Comparison of ENCODE assay signal across 7 cellular contexts in the genomic region with DNA sequence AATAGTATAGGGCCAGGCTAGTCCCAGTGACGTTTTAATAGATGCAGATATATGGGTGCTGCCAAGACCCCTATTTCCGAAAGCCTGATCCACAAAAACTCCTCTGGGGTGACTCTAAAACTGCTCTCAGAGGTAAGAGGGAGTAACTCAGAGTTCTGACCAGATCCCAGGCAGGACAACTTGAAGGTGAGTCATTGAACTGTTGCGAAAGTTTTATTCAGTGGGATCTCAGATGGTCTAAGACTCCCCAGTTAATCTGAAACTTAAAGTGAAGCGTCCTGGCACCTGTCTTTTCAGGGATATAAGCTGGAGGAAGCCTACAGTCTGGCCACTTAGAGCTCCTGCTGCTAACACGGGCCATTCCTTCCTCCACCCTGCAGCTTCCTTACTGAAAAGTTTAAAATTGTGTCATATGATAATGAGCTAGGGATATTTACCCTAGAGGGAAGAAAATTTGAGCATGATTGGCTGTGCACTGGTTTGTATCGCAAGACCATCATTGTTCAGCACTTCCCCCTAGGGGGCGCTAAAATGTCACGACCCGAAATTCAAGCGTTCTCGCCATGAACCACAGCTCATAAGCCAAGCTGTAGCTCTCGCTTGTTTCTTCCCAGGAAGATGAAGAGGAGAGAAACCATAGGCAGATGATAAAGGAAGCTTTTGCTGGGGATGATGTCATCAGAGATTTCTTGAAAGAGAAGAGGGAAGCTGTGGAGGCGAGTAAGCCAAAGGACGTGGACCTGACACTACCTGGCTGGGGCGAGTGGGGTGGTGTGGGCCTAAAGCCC. TPM values are rescaled to one million over a fixed set of nuclear protein-coding genes. Genes with fewer than 3 reads are reported as not detected.
A peak's percentile ranks its signal among the peaks of the same experiment; 100 is the strongest.
DNase-seq lines count a peak whose midpoint lies in the region; ATAC-seq, FAIRE-seq and TF ChIP-seq lines count a peak whose summit lies in the region.

No MANE protein-coding gene starts in this region.

- H3K27me3 ChIP-seq in gastroesophageal sphincter (no peaks in the 10 kb centered on the region), pancreas (no peaks in the 10 kb centered on the region)

- DNase-seq in GM12864 (ENCODE audit: low read depth), result peak; percentile 25
- peak; percentile 55 for DNase-seq in HuH-7 (ENCODE audit: low spot score)
- DNase-seq in RPMI8226, result peak; percentile 65
- peak; percentile 49 for DNase-seq in activated effector memory CD4-positive, alpha-beta T cell treated with Interleukin-2 at 50 U/mL for 16 hours
- peak in 4 of 6 donors; percentile 45 to 71 (median 51) for DNase-seq in pancreas
- DNase-seq in urothelium cell line (ENCODE audit: low spot score), result peak; percentile 17

- TF ChIP-seq EP300 in gastroesophageal sphincter (IDR thresholded peaks at IDR 0.05), result no peak

- H3K27ac ChIP-seq in gastroesophageal sphincter (no peak overlapping the region), pancreas (no peak overlapping the region)

- no peak for TF ChIP-seq POLR2A in gastroesophageal sphincter (IDR thresholded peaks at IDR 0.05)

- 26 to 81% methylated on average over 4 to 8 of the region's 15 CpGs for WGBS in gastroesophageal sphincter (ENCODE audit: low coverage in 1 of 2), 2 donors
- WGBS in pancreas, 2 donors, result 33 to 44% methylated on average over 14 to 15 of the region's 15 CpGs

- peak; percentile 76 for FAIRE-seq in pancreas (lab: Jason Lieb, UNC)
- no peak for FAIRE-seq in urothelium cell line (lab: Jason Lieb, UNC)

- H3K9me3 ChIP-seq in gastroesophageal sphincter (no peaks in the 10 kb centered on the region), pancreas (no peaks in the 10 kb centered on the region)

- ATAC-seq in gastroesophageal sphincter (peak; percentile 89), pancreas (peak; percentile 69 to 89 (median 86))

- intact Hi-C loops in pancreas (cut with DNase I), result loop anchor here in 2 of 3 donors (5.0 to 10.0 kb wide), 2 partner anchors 102 to 109 kb away; no protein-coding TSS in a partner anchor

- H3K4me3 ChIP-seq in GM12864 (ENCODE audit: low read depth, low read length) (no peak overlapping the region), gastroesophageal sphincter (no peak overlapping the region), pancreas (no peak overlapping the region)

- H3K4me1 ChIP-seq in gastroesophageal sphincter, result peaks cover 0 to 4% (median 0%) of the 10 kb centered on the region in 3 donors
- no peaks in the 10 kb centered on the region for H3K4me1 ChIP-seq in pancreas

- H3K36me3 ChIP-seq in gastroesophageal sphincter (peaks cover 0 to 51% of the 10 kb centered on the region in 2 donors), pancreas (peaks cover 0 to 10% (median 0%) of the 10 kb centered on the region in 3 donors)

- peak; percentile 61 for TF ChIP-seq CTCF in GM12864 (IDR thresholded peaks at IDR 0.05; ENCODE audit: low read depth, low read length, missing control alignments)
- TF ChIP-seq CTCF in gastroesophageal sphincter (IDR thresholded peaks at IDR 0.05), result peak; percentile 48 to 71 (median 64)
- peak in 3 of 4 donors; percentile 29 to 54 (median 50) for TF ChIP-seq CTCF in pancreas (IDR thresholded peaks at IDR 0.05)

RNA-seq across cellular contexts. Expression of gene UTP14A, which starts 19.5 kb away (rescaled TPM):
- total RNA-seq in gastroesophageal sphincter (10 to 100 TPM; 12.5 to 17.6 (median 15.9) TPM), pancreas (10 to 100 TPM in 5 of 6 donors, 1 to 10 TPM in 1; 9.4 to 18.3 (median 12.1) TPM)
- polyA plus RNA-seq in pancreas, result 1 to 10 TPM; 9.0 to 9.8 TPM

RNA-seq across cellular contexts. Expression of gene BCORL1, which starts 56.9 kb away (rescaled TPM):
- total RNA-seq in gastroesophageal sphincter (10 to 100 TPM in 1 of 4 donors, 1 to 10 TPM in 3; 2.8 to 10.4 (median 6.6) TPM), pancreas (10 to 100 TPM in 1 of 6 donors, 1 to 10 TPM in 5; 3.5 to 11.1 (median 6.0) TPM)
- 1 to 10 TPM; 1.7 to 3.7 TPM for polyA plus RNA-seq in pancreas
